Comparison of ENCODE assay signal across 20 cellular contexts in the genomic region with DNA sequence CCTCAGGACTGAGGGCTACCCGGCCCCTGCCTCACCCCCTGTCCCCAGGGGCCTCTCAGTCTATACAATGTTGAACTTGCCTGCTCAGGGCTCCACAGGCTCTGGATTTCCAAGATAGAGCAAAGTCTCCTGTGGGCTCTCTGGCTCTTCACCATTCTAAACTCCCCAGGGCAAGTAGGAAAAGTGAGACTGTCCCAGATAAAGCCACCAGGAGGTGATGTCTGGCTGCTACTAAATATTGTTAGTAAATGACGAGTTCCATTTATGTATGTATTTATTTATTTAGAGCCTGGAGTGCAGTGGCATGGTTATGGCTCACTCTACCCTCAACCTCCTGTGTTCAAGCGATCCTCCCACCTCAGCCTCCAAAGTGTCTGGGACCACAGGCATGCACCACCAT.
DNase-seq lines count a peak whose midpoint lies in the region; ATAC-seq lines count a peak whose summit lies in the region.
"Had no signal": no experiment of that assay in that cellular context is flagged by ENCODE, and none has a peak within 500 bp of the region (broad histone marks: within the 10 kb centered on the region; RNA-seq: fewer than 3 reads in every experiment).

No MANE protein-coding gene starts in this region.

- no peak overlapping the region for H3K27ac Mint-ChIP-seq in stimulated activated effector memory CD8-positive, alpha-beta T cell treated with anti-CD3 and anti-CD28 coated beads, Interleukin-12 subunit alpha, Interleukin-12 subunit beta, amount 100 ng/mL, for 72 hours
- H3K27ac Mint-ChIP-seq: CD8-positive, alpha-beta T cell had no signal

- no peak overlapping the region for H3K4me3 ChIP-seq in adipocyte (ENCODE audit: low read length)
- H3K4me3 ChIP-seq: A549, coronary artery, esophagus squamous epithelium had no signal

- no peaks in the 10 kb centered on the region for H3K36me3 ChIP-seq in adipocyte (ENCODE audit: control insufficient read depth, insufficient read depth, low read length, severe bottlenecking)
- H3K36me3 ChIP-seq: esophagus squamous epithelium had no signal

- no peaks in the 10 kb centered on the region for H3K9me3 ChIP-seq in adipocyte (ENCODE audit: control insufficient read depth, low read length)
- H3K9me3 ChIP-seq: A549, esophagus squamous epithelium had no signal

- ATAC-seq in stimulated activated effector memory CD8-positive, alpha-beta T cell treated with anti-CD3 and anti-CD28 coated beads, Interleukin-12 subunit alpha, Interleukin-12 subunit beta, amount 100 ng/mL, for 72 hours, result no peak
- no peak for ATAC-seq in HG02981 (IDR thresholded peaks at IDR 0.05; ENCODE audit: unreplicated experiment)
- ATAC-seq: A549; CD8-positive, alpha-beta T cell; sciatic nerve had no signal

- H3K36me3 Mint-ChIP-seq in stimulated activated effector memory CD8-positive, alpha-beta T cell treated with anti-CD3 and anti-CD28 coated beads, Interleukin-12 subunit alpha, Interleukin-12 subunit beta, amount 100 ng/mL, for 72 hours, result no peaks in the 10 kb centered on the region
- H3K36me3 Mint-ChIP-seq: CD8-positive, alpha-beta T cell had no signal

- no peak overlapping the region for H3K4me3 Mint-ChIP-seq in stimulated activated effector memory CD8-positive, alpha-beta T cell treated with anti-CD3 and anti-CD28 coated beads, Interleukin-12 subunit alpha, Interleukin-12 subunit beta, amount 100 ng/mL, for 72 hours
- H3K4me3 Mint-ChIP-seq: CD8-positive, alpha-beta T cell had no signal

- H3K4me1 ChIP-seq in adipocyte (ENCODE audit: control insufficient read depth, insufficient read depth, low read length), result peaks cover 12% of the 10 kb centered on the region
- H3K4me1 ChIP-seq: A549 had no signal

- DNase-seq in NCI-H82 (lab: John Stamatoyannopoulos, UW) (peak; percentile 20), NCI-H82 treated with DMSO at 0.1 percent for 48 hours (lab: John Stamatoyannopoulos, UW; ENCODE audit: unreplicated experiment) (no peak), HuH-7 (ENCODE audit: low spot score) (peak; percentile 16), adipocyte (ENCODE audit: low read depth) (peak; percentile 9), iris pigment epithelial cell (ENCODE audit: low read depth) (peak; percentile 19), NCI-H1694 treated with DMSO at 0.1 percent for 48 hours (lab: John Stamatoyannopoulos, UW) (no peak)
- DNase-seq in stimulated activated effector memory CD8-positive, alpha-beta T cell treated with anti-CD3 and anti-CD28 coated beads, Interleukin-12 subunit alpha, Interleukin-12 subunit beta, amount 100 ng/mL, for 72 hours (ENCODE audit: low spot score in 2 of 2), result no peak
- DNase-seq: activated CD4-positive, alpha-beta T cell treated with anti-CD3 and anti-CD28 coated beads, Interleukin-2, amount 50 U/mL, for 48 hours; amniotic stem cell; CD8-positive, alpha-beta T cell; esophagus squamous epithelium; hypothalamus; NCI-H1694; NCI-H510A; nucleus accumbens; stimulated activated CD4-positive, alpha-beta T cell treated with anti-CD3 and anti-CD28 coated beads, Interleukin-4, amount 100 ng/mL, for 1 hour had no signal

- H3K9ac ChIP-seq in adipocyte (ENCODE audit: low read length), result no peak overlapping the region

- H3K9me3 Mint-ChIP-seq in stimulated activated effector memory CD8-positive, alpha-beta T cell treated with anti-CD3 and anti-CD28 coated beads, Interleukin-12 subunit alpha, Interleukin-12 subunit beta, amount 100 ng/mL, for 72 hours, result no peaks in the 10 kb centered on the region
- H3K9me3 Mint-ChIP-seq: CD8-positive, alpha-beta T cell had no signal

- H3K4me1 Mint-ChIP-seq in stimulated activated effector memory CD8-positive, alpha-beta T cell treated with anti-CD3 and anti-CD28 coated beads, Interleukin-12 subunit alpha, Interleukin-12 subunit beta, amount 100 ng/mL, for 72 hours, result no peaks in the 10 kb centered on the region

- H3K27me3 ChIP-seq in adipocyte (replicated peaks; ENCODE audit: control insufficient read depth, insufficient read depth, low read length), result peaks cover 38% of the 10 kb centered on the region

Comparison
In these comparisons a context has a peak if more than half of its experiments do, and no peak if none do; other contexts are left out.
1. DNase-seq: peak in NCI-H82 (single experiment), HuH-7 (single experiment), adipocyte (single experiment) and iris pigment epithelial cell (single experiment); none in NCI-H82 treated with DMSO at 0.1 percent for 48 hours (single experiment), NCI-H1694 treated with DMSO at 0.1 percent for 48 hours (single experiment) and stimulated activated effector memory CD8-positive, alpha-beta T cell treated with anti-CD3 and anti-CD28 coated beads, Interleukin-12 subunit alpha, Interleukin-12 subunit beta, amount 100 ng/mL, for 72 hours (0 of 2).